Comparison of ENCODE assay signal across 16 cellular contexts in genomic region chr16:90004577-90004976, GRCh38. TPM values are rescaled to one million over a fixed set of nuclear protein-coding genes. Genes with fewer than 3 reads are reported as not detected.
"Had no signal": no experiment of that assay in that cellular context is flagged by ENCODE, and none has a peak within 500 bp of the region (broad histone marks: within the 10 kb centered on the region; RNA-seq: fewer than 3 reads in every experiment).

No MANE protein-coding gene starts in this region.

- H3K4me3 ChIP-seq: ascending aorta, heart right ventricle, lung, skin epidermis, upper lobe of left lung had no signal

- H3K27ac ChIP-seq: ascending aorta, heart right ventricle, neutrophil, skin epidermis, upper lobe of left lung had no signal

- H3K4me1 ChIP-seq: ascending aorta had no signal

- H3K9me3 Mint-ChIP-seq: activated CD4-positive, alpha-beta T cell treated with anti-CD3 and anti-CD28 coated beads, Interleukin-2, amount 10 ng/mL, durations not matched to agents 24 days and 14 days; naive B cell; stimulated activated naive CD8-positive, alpha-beta T cell treated with anti-CD3 and anti-CD28 coated beads, Interleukin-15, Interleukin-2, amounts not matched to agents 100 ng/mL and 50 ng/mL, for 24 hours had no signal

- H3K9me3 ChIP-seq: ascending aorta, heart right ventricle, neutrophil, upper lobe of left lung had no signal

- H3K27me3 ChIP-seq: ascending aorta, heart right ventricle, upper lobe of left lung had no signal

- H3K27me3 Mint-ChIP-seq: activated CD4-positive, alpha-beta T cell treated with anti-CD3 and anti-CD28 coated beads, Interleukin-2, amount 10 ng/mL, durations not matched to agents 24 days and 14 days; naive B cell; stimulated activated naive CD8-positive, alpha-beta T cell treated with anti-CD3 and anti-CD28 coated beads, Interleukin-15, Interleukin-2, amounts not matched to agents 100 ng/mL and 50 ng/mL, for 24 hours had no signal

- H3K36me3 ChIP-seq: neutrophil had no signal

- H3K4me3 Mint-ChIP-seq: activated CD4-positive, alpha-beta T cell treated with anti-CD3 and anti-CD28 coated beads, Interleukin-2, amount 10 ng/mL, durations not matched to agents 24 days and 14 days; stimulated activated naive CD8-positive, alpha-beta T cell treated with anti-CD3 and anti-CD28 coated beads, Interleukin-15, Interleukin-2, amounts not matched to agents 100 ng/mL and 50 ng/mL, for 24 hours had no signal

- DNase-seq: activated CD4-positive, alpha-beta T cell treated with anti-CD3 and anti-CD28 coated beads, Interleukin-2, amount 10 ng/mL, durations not matched to agents 24 days and 14 days; activated CD4-positive, CD25-positive, alpha-beta regulatory T cell; activated CD8-positive, alpha-beta memory T cell treated with anti-CD3 and anti-CD28 coated beads for 24 hours; activated naive CD4-positive, alpha-beta T cell treated with Interleukin-2 at 50 U/mL for 16 hours; heart right ventricle; left cardiac atrium; naive B cell; stimulated activated CD4-positive, alpha-beta T cell treated with anti-CD3 and anti-CD28 coated beads, Interleukin-4, amount 100 ng/mL, for 4 hours; stimulated activated CD8-positive, alpha-beta memory T cell treated with anti-CD3 and anti-CD28 coated beads, Interleukin-4, amount 100 ng/mL, for 48 hours; T-helper 2 cell had no signal

- H3K27ac Mint-ChIP-seq: activated CD4-positive, alpha-beta T cell treated with anti-CD3 and anti-CD28 coated beads, Interleukin-2, amount 10 ng/mL, durations not matched to agents 24 days and 14 days; stimulated activated naive CD8-positive, alpha-beta T cell treated with anti-CD3 and anti-CD28 coated beads, Interleukin-15, Interleukin-2, amounts not matched to agents 100 ng/mL and 50 ng/mL, for 24 hours had no signal

- ATAC-seq: heart right ventricle, left cardiac atrium had no signal

RNA-seq across cellular contexts. Expression of gene DBNDD1, which starts 14.7 kb away (rescaled TPM):
- total RNA-seq: activated CD4-positive, alpha-beta T cell treated with anti-CD3 and anti-CD28 coated beads, Interleukin-2, amount 10 ng/mL, durations not matched to agents 24 days and 14 days had no signal
